ENCODE assay signal across 11 cellular contexts in genomic region chr1:9655127-9655723, GRCh38. TPM values are rescaled to one million over a fixed set of nuclear protein-coding genes. Genes with fewer than 3 reads are reported as not detected.
DNase-seq lines count a peak whose midpoint lies in the region; ATAC-seq and TF ChIP-seq lines count a peak whose summit lies in the region.
"Had no signal": no experiment of that assay in that cellular context is flagged by ENCODE, and none has a peak within 500 bp of the region (broad histone marks: within the 10 kb centered on the region; RNA-seq: fewer than 3 reads in every experiment).

No MANE protein-coding gene starts in this region.

- peaks cover 32% of the 10 kb centered on the region for H3K36me3 Mint-ChIP-seq in activated CD4-positive, alpha-beta T cell treated with anti-CD3 and anti-CD28 coated beads for 36 hours (ENCODE audit: low read depth)
- H3K36me3 Mint-ChIP-seq in activated naive CD8-positive, alpha-beta T cell treated with anti-CD3 and anti-CD28 coated beads, Interleukin-2, amount 50 U/mL, for 24 hours (ENCODE audit: low read depth) = peaks cover 25% of the 10 kb centered on the region
- no peaks in the 10 kb centered on the region for H3K36me3 Mint-ChIP-seq in glutamatergic neuron (ENCODE audit: unreplicated experiment)

- intact Hi-C loops in activated CD4-positive, alpha-beta T cell treated with anti-CD3 and anti-CD28 coated beads for 36 hours (cut with DNase I, micrococcal nuclease) = loop anchor here (1.0 to 10.0 kb wide), 8 partner anchors 15 to 1040 kb away; partner anchors contain the start of gene ENO1 (in 1 of the 2)
- intact Hi-C loops in posterior cingulate gyrus (cut with DNase I) = no loop called here

- H2BK5ac ChIP-seq in mesendoderm (ENCODE audit: low read length) = no peak overlapping the region

- H3K18ac ChIP-seq in mesendoderm (ENCODE audit: low read length) = no peak overlapping the region

- H4K8ac ChIP-seq in mesendoderm (ENCODE audit: low read depth, low read length) = no peak overlapping the region

- no peak overlapping the region for H3K4me2 ChIP-seq in mesendoderm (ENCODE audit: low read length)

- no peaks in the 10 kb centered on the region for H3K4me1 ChIP-seq in mesendoderm (ENCODE audit: control insufficient read depth, low read depth, low read length)

- H3K27me3 Mint-ChIP-seq in activated CD4-positive, alpha-beta T cell treated with anti-CD3 and anti-CD28 coated beads for 36 hours = no peaks in the 10 kb centered on the region
- H3K27me3 Mint-ChIP-seq in activated naive CD8-positive, alpha-beta T cell treated with anti-CD3 and anti-CD28 coated beads, Interleukin-2, amount 50 U/mL, for 24 hours = no peaks in the 10 kb centered on the region
- H3K27me3 Mint-ChIP-seq in glutamatergic neuron (ENCODE audit: unreplicated experiment) = peaks cover 6% of the 10 kb centered on the region

- no peak overlapping the region for H2AK5ac ChIP-seq in mesendoderm (ENCODE audit: low read length)

- no peak overlapping the region for H2BK15ac ChIP-seq in mesendoderm (replicated peaks; ENCODE audit: low read depth)

- no peaks in the 10 kb centered on the region for H3K79me1 ChIP-seq in mesendoderm (ENCODE audit: low read length)

- H3K4me1 Mint-ChIP-seq in activated CD4-positive, alpha-beta T cell treated with anti-CD3 and anti-CD28 coated beads for 36 hours = peaks cover 75% of the 10 kb centered on the region
- peaks cover 82% of the 10 kb centered on the region for H3K4me1 Mint-ChIP-seq in activated naive CD8-positive, alpha-beta T cell treated with anti-CD3 and anti-CD28 coated beads, Interleukin-2, amount 50 U/mL, for 24 hours
- H3K4me1 Mint-ChIP-seq in glutamatergic neuron (ENCODE audit: low read depth, unreplicated experiment) = no peaks in the 10 kb centered on the region

- ATAC-seq in activated CD4-positive, alpha-beta T cell treated with anti-CD3 and anti-CD28 coated beads for 36 hours = peak; percentile 55
- ATAC-seq in activated naive CD8-positive, alpha-beta T cell treated with anti-CD3 and anti-CD28 coated beads, Interleukin-2, amount 50 U/mL, for 24 hours = peak; percentile 47
- no peak for ATAC-seq in HG03457 (IDR thresholded peaks at IDR 0.05; ENCODE audit: unreplicated experiment)

- H3K36me3 ChIP-seq in mesendoderm (ENCODE audit: control insufficient read depth, insufficient read depth, low read length) = no peaks in the 10 kb centered on the region

- no peaks in the 10 kb centered on the region for H3K9me3 Mint-ChIP-seq in activated CD4-positive, alpha-beta T cell treated with anti-CD3 and anti-CD28 coated beads for 36 hours (ENCODE audit: low read depth)
- H3K9me3 Mint-ChIP-seq in activated naive CD8-positive, alpha-beta T cell treated with anti-CD3 and anti-CD28 coated beads, Interleukin-2, amount 50 U/mL, for 24 hours = no peaks in the 10 kb centered on the region
- no peaks in the 10 kb centered on the region for H3K9me3 Mint-ChIP-seq in glutamatergic neuron (ENCODE audit: unreplicated experiment)

- no peak overlapping the region for H3K4me3 ChIP-seq in mesendoderm (ENCODE audit: low read length)

- POLR2A ChIA-PET in activated CD4-positive, alpha-beta T cell treated with anti-CD3 and anti-CD28 coated beads for 36 hours (lab: Charles Lee) = interaction anchor here (0.6 to 5.8 kb wide), 5 partner anchors 10 to 54 kb away, joined by 3 to 49 read pairs (median 4); no protein-coding TSS in a partner anchor

- TF ChIP-seq CTCF in GM20000 (IDR thresholded peaks at IDR 0.05; ENCODE audit: extremely low read depth, missing control alignments) (no peak), glutamatergic neuron (IDR thresholded peaks at IDR 0.05; ENCODE audit: partially characterized antibody, unreplicated experiment) (no peak)

- peak overlapping the region; percentile 99 for H3K27ac Mint-ChIP-seq in activated CD4-positive, alpha-beta T cell treated with anti-CD3 and anti-CD28 coated beads for 36 hours
- peak overlapping the region; percentile 99 for H3K27ac Mint-ChIP-seq in activated naive CD8-positive, alpha-beta T cell treated with anti-CD3 and anti-CD28 coated beads, Interleukin-2, amount 50 U/mL, for 24 hours
- no peak overlapping the region for H3K27ac Mint-ChIP-seq in glutamatergic neuron (ENCODE audit: unreplicated experiment)

- CTCF ChIA-PET in activated CD4-positive, alpha-beta T cell treated with anti-CD3 and anti-CD28 coated beads for 36 hours (lab: Charles Lee) = interaction anchor here (1.0 to 9.2 kb wide), 7 partner anchors 11 to 210 kb away, joined by 3 to 100 read pairs (median 4); no protein-coding TSS in a partner anchor

- DNase-seq in GM20000 (ENCODE audit: low spot score) = peak; percentile 61
- DNase-seq in activated CD4-positive, alpha-beta T cell treated with anti-CD3 and anti-CD28 coated beads for 36 hours = peak; percentile 80
- peak; percentile 51 for DNase-seq in activated naive CD8-positive, alpha-beta T cell treated with anti-CD3 and anti-CD28 coated beads, Interleukin-2, amount 50 U/mL, for 24 hours
- peak; percentile 37 to 46 for DNase-seq in stimulated activated CD8-positive, alpha-beta memory T cell treated with anti-CD3 and anti-CD28 coated beads, Interleukin-15, amount 100 ng/mL, for 48 hours (ENCODE audit: low read depth in 2 of 2)
- DNase-seq in glutamatergic neuron = no peak
- no peak for DNase-seq in mesendoderm
- DNase-seq in posterior cingulate gyrus = no peak
- DNase-seq: EL, NCI-H2227 treated with DMSO at 0.1 percent for 48 hours, T1000 had no signal

- H3K56ac ChIP-seq in mesendoderm (ENCODE audit: low read length) = no peak overlapping the region

- no peaks in the 10 kb centered on the region for H3K79me2 ChIP-seq in mesendoderm (ENCODE audit: control insufficient read depth, insufficient read depth, low read length)

- H3K9ac ChIP-seq in mesendoderm (ENCODE audit: low read length) = no peak overlapping the region

- H3K23ac ChIP-seq in mesendoderm (ENCODE audit: low read length) = no peak overlapping the region

- no CpG with 5 or more reads among the region's 11 CpGs for WGBS in mesendoderm (ENCODE audit: extremely low coverage, insufficient coverage, low lambda C conversion rate)

- no peak overlapping the region for H2BK120ac ChIP-seq in mesendoderm (ENCODE audit: low read depth, low read length)

- no peak overlapping the region for H3K27ac ChIP-seq in mesendoderm (ENCODE audit: low read depth, low read length)

- peak overlapping the region; percentile 98 for H3K4me3 Mint-ChIP-seq in activated CD4-positive, alpha-beta T cell treated with anti-CD3 and anti-CD28 coated beads for 36 hours
- peak overlapping the region; percentile 89 for H3K4me3 Mint-ChIP-seq in activated naive CD8-positive, alpha-beta T cell treated with anti-CD3 and anti-CD28 coated beads, Interleukin-2, amount 50 U/mL, for 24 hours
- H3K4me3 Mint-ChIP-seq in glutamatergic neuron (ENCODE audit: unreplicated experiment) = no peak overlapping the region

- H4K5ac ChIP-seq in mesendoderm (ENCODE audit: low read length) = no peak overlapping the region

- H3K4ac ChIP-seq in mesendoderm (ENCODE audit: low read depth, low read length) = no peak overlapping the region

- H3K27me3 ChIP-seq in mesendoderm (ENCODE audit: insufficient read depth, low read length, poor library complexity) = peaks cover 19% of the 10 kb centered on the region

RNA-seq across cellular contexts. Expression of gene PIK3CD, which starts 3.7 kb away (rescaled TPM):
- total RNA-seq in activated CD4-positive, alpha-beta T cell treated with anti-CD3 and anti-CD28 coated beads for 36 hours = 100 to 1,000 TPM in 1 of 2 experiments, 10 to 100 TPM in 1; 96.4 to 114 TPM
- 39.4 TPM for total RNA-seq in glutamatergic neuron (ENCODE audit: unreplicated experiment)
- polyA plus RNA-seq in mesendoderm (2013, experiment 1 of 2) = 2.4 TPM
- 2.5 TPM for polyA plus RNA-seq in mesendoderm (2013, experiment 2 of 2)

Comparison
In these comparisons a context has a peak if more than half of its experiments do, and no peak if none do; other contexts are left out.
1. DNase-seq: peak in GM20000 (single experiment), activated CD4-positive, alpha-beta T cell treated with anti-CD3 and anti-CD28 coated beads for 36 hours (single experiment), activated naive CD8-positive, alpha-beta T cell treated with anti-CD3 and anti-CD28 coated beads, Interleukin-2, amount 50 U/mL, for 24 hours (single experiment) and stimulated activated CD8-positive, alpha-beta memory T cell treated with anti-CD3 and anti-CD28 coated beads, Interleukin-15, amount 100 ng/mL, for 48 hours (2 of 2); none in glutamatergic neuron (single experiment), mesendoderm (single experiment) and posterior cingulate gyrus (0 of 10).